8 cellular contexts compared by ENCODE assay signal in genomic region chr5:73496984-73497457, GRCh38. TPM values are rescaled to one million over a fixed set of nuclear protein-coding genes. Genes with fewer than 3 reads are reported as not detected.
A peak's percentile ranks its signal among the peaks of the same experiment; 100 is the strongest.
DNase-seq lines count a peak whose midpoint lies in the region; ATAC-seq lines count a peak whose summit lies in the region.

No MANE protein-coding gene starts in this region.

- peak overlapping the region; percentile 97 for H3K4me3 Mint-ChIP-seq in activated naive CD4-positive, alpha-beta T cell treated with anti-CD3 and anti-CD28 coated beads for 36 hours
- H3K4me3 Mint-ChIP-seq in stimulated activated memory B cell treated with anti-CD40 and anti-IgM and Interleukin-4, amounts not matched to agents 10 μg/mL and 1 μg/mL and 100 μg/mL, for 72 hours = peak overlapping the region; percentile 99

- no peaks in the 10 kb centered on the region for H3K9me3 Mint-ChIP-seq in activated naive CD4-positive, alpha-beta T cell treated with anti-CD3 and anti-CD28 coated beads for 36 hours
- no peaks in the 10 kb centered on the region for H3K9me3 Mint-ChIP-seq in stimulated activated memory B cell treated with anti-CD40 and anti-IgM and Interleukin-4, amounts not matched to agents 10 μg/mL and 1 μg/mL and 100 μg/mL, for 72 hours

- CTCF ChIA-PET in activated naive CD4-positive, alpha-beta T cell treated with anti-CD3 and anti-CD28 coated beads for 36 hours (lab: Charles Lee) = interaction anchor here (0.6 to 1.3 kb wide), 6 partner anchors 9 to 327 kb away, joined by 3 to 5 read pairs (median 4); no protein-coding TSS in a partner anchor

- peaks cover 27% of the 10 kb centered on the region for H3K36me3 Mint-ChIP-seq in activated naive CD4-positive, alpha-beta T cell treated with anti-CD3 and anti-CD28 coated beads for 36 hours (ENCODE audit: low read depth)
- H3K36me3 Mint-ChIP-seq in stimulated activated memory B cell treated with anti-CD40 and anti-IgM and Interleukin-4, amounts not matched to agents 10 μg/mL and 1 μg/mL and 100 μg/mL, for 72 hours = peaks cover 24% of the 10 kb centered on the region

- peaks cover 13% of the 10 kb centered on the region for H3K27me3 Mint-ChIP-seq in activated naive CD4-positive, alpha-beta T cell treated with anti-CD3 and anti-CD28 coated beads for 36 hours (ENCODE audit: low read depth)
- H3K27me3 Mint-ChIP-seq in stimulated activated memory B cell treated with anti-CD40 and anti-IgM and Interleukin-4, amounts not matched to agents 10 μg/mL and 1 μg/mL and 100 μg/mL, for 72 hours = peaks cover 10% of the 10 kb centered on the region

- intact Hi-C loops in activated naive CD4-positive, alpha-beta T cell treated with anti-CD3 and anti-CD28 coated beads for 36 hours (cut with micrococcal nuclease) = loop anchor here (1.0 to 5.0 kb wide), 3 partner anchors 40 to 1270 kb away; partner anchors contain the start of genes GFM2 and NSA2
- intact Hi-C loops in left cardiac atrium (cut with DNase I) = no loop called here

- DNase-seq in activated naive CD4-positive, alpha-beta T cell treated with anti-CD3 and anti-CD28 coated beads for 36 hours = no peak
- DNase-seq in activated naive CD4-positive, alpha-beta T cell treated with anti-CD3 and anti-CD28 coated beads, Interleukin-2, amount 50 U/mL, for 16 hours = no peak
- DNase-seq in NCI-H1092 treated with DMSO at 0.1 percent for 48 hours (lab: John Stamatoyannopoulos, UW) (peak; percentile 67), SKM-1 treated with dmso at 0.1 percent for 144 hours (lab: John Stamatoyannopoulos, UW; ENCODE audit: unreplicated experiment) (peak; percentile 67), fibroblast of peridontal ligament (ENCODE audit: extremely low read depth) (peak; percentile 71), left cardiac atrium (no peak)

- peaks cover 31% of the 10 kb centered on the region for H3K4me1 Mint-ChIP-seq in activated naive CD4-positive, alpha-beta T cell treated with anti-CD3 and anti-CD28 coated beads for 36 hours (ENCODE audit: low read depth)
- H3K4me1 Mint-ChIP-seq in stimulated activated memory B cell treated with anti-CD40 and anti-IgM and Interleukin-4, amounts not matched to agents 10 μg/mL and 1 μg/mL and 100 μg/mL, for 72 hours = peaks cover 27% of the 10 kb centered on the region

- peak overlapping the region; percentile 46 for H3K27ac Mint-ChIP-seq in activated naive CD4-positive, alpha-beta T cell treated with anti-CD3 and anti-CD28 coated beads for 36 hours
- peak overlapping the region; percentile 96 for H3K27ac Mint-ChIP-seq in stimulated activated memory B cell treated with anti-CD40 and anti-IgM and Interleukin-4, amounts not matched to agents 10 μg/mL and 1 μg/mL and 100 μg/mL, for 72 hours

- no peak for ATAC-seq in stimulated activated memory B cell treated with anti-CD40 and anti-IgM and Interleukin-4, amounts not matched to agents 10 μg/mL and 1 μg/mL and 100 μg/mL, for 72 hours
- ATAC-seq in left cardiac atrium (no peak), GM18909 (IDR thresholded peaks at IDR 0.05; ENCODE audit: poor library complexity, unreplicated experiment) (no peak)

RNA-seq across cellular contexts. Expression of gene BTF3, which starts 1.2 kb away (rescaled TPM):
- total RNA-seq in activated naive CD4-positive, alpha-beta T cell treated with anti-CD3 and anti-CD28 coated beads for 36 hours = 1,000 to 10,000 TPM; 1,100 to 1,123 TPM
- total RNA-seq in left cardiac atrium = 100 to 1,000 TPM; 357 to 364 TPM

RNA-seq across cellular contexts. Expression of gene FOXD1, which starts 48.4 kb away (rescaled TPM):
- total RNA-seq in activated naive CD4-positive, alpha-beta T cell treated with anti-CD3 and anti-CD28 coated beads for 36 hours = under 1 TPM; 0.12 TPM
- total RNA-seq in left cardiac atrium = under 1 TPM; 0.09 to 0.10 TPM

Comparison
In these comparisons a context has a peak if more than half of its experiments do, and no peak if none do; other contexts are left out.
1. DNase-seq: peak in NCI-H1092 treated with DMSO at 0.1 percent for 48 hours (single experiment), SKM-1 treated with dmso at 0.1 percent for 144 hours (single experiment) and fibroblast of peridontal ligament (single experiment); none in activated naive CD4-positive, alpha-beta T cell treated with anti-CD3 and anti-CD28 coated beads for 36 hours (single experiment), activated naive CD4-positive, alpha-beta T cell treated with anti-CD3 and anti-CD28 coated beads, Interleukin-2, amount 50 U/mL, for 16 hours (single experiment) and left cardiac atrium (single experiment).